In genomic region chr17:32909787-32910369, GRCh38 we compare ENCODE assay signal across 8 cellular contexts. TPM values are rescaled to one million over a fixed set of nuclear protein-coding genes. Genes with fewer than 3 reads are reported as not detected.
DNase-seq lines count a peak whose midpoint lies in the region; ATAC-seq, FAIRE-seq and TF ChIP-seq lines count a peak whose summit lies in the region.

No MANE protein-coding gene starts in this region.

- intact Hi-C loops in CD14-positive monocyte (cut with micrococcal nuclease): no loop called here

- H3K27me3 ChIP-seq in bronchial epithelial cell (ENCODE audit: control insufficient read depth, insufficient read depth, low read length): no peaks in the 10 kb centered on the region

- DNase-seq in CD14-positive monocyte (ENCODE audit: low spot score): no peak
- peak; percentile 11 for DNase-seq in NCI-H1417 treated with DMSO at 0.1 percent for 48 hours (lab: John Stamatoyannopoulos, UW)
- DNase-seq in T-helper 2 cell: peak in 3 of 5 experiments; percentile 11 to 86 (median 25)
- DNase-seq in bronchial epithelial cell (ENCODE audit: low read depth): peak; percentile 85
- peak; percentile 89 for DNase-seq in iris pigment epithelial cell (ENCODE audit: low read depth)
- DNase-seq in stimulated activated CD4-positive, alpha-beta T cell treated with anti-CD3 and anti-CD28 coated beads, Interleukin-12 subunit alpha, Interleukin-12 subunit beta, amount 100 ng/mL, for 4 hours: peak; percentile 25

- H3K4me1 Mint-ChIP-seq in CD14-positive monocyte: no peaks in the 10 kb centered on the region

- peaks cover 1 to 6% (median 2%) of the 10 kb centered on the region in 3 donors for H3K27me3 Mint-ChIP-seq in CD14-positive monocyte (ENCODE audit: low read depth in 3 of 3)

- no peaks in the 10 kb centered on the region for H3K9me3 Mint-ChIP-seq in CD14-positive monocyte

- H3K36me3 Mint-ChIP-seq in CD14-positive monocyte: no peaks in the 10 kb centered on the region

- ATAC-seq in GM19324 (IDR thresholded peaks at IDR 0.05; ENCODE audit: low FRiP score, unreplicated experiment): peak; percentile 61
- no peak for ATAC-seq in HG03439 (IDR thresholded peaks at IDR 0.05; ENCODE audit: unreplicated experiment)

- no peak overlapping the region for H3K4me3 Mint-ChIP-seq in CD14-positive monocyte

- peak; percentile 90 for FAIRE-seq in bronchial epithelial cell (lab: Jason Lieb, UNC)

- no peak overlapping the region for H3K4me3 ChIP-seq in bronchial epithelial cell (ENCODE audit: low read depth, low read length)

- no peaks in the 10 kb centered on the region for H3K36me3 ChIP-seq in bronchial epithelial cell (ENCODE audit: control insufficient read depth, insufficient read depth, low read length)

- TF ChIP-seq CTCF in CD14-positive monocyte (IDR thresholded peaks at IDR 0.05): peak; percentile 73
- peak; percentile 86 for TF ChIP-seq CTCF in bronchial epithelial cell (IDR thresholded peaks at IDR 0.05; ENCODE audit: insufficient read depth, low read length, severe bottlenecking)

- peak overlapping the region in 1 of 7 donors; percentile 51 for H3K27ac Mint-ChIP-seq in CD14-positive monocyte

RNA-seq across cellular contexts. Expression of gene TMEM98, which starts 18.1 kb away (rescaled TPM):
- polyA plus RNA-seq in CD14-positive monocyte: not detected
- 22.4 and 32.0 TPM in 2 replicates for total RNA-seq in bronchial epithelial cell

RNA-seq across cellular contexts. Expression of gene MYO1D, which starts 33.0 kb away (rescaled TPM):
- under 1 TPM; 0.22 to 0.26 TPM for polyA plus RNA-seq in CD14-positive monocyte
- total RNA-seq in bronchial epithelial cell: 35.8 and 42.9 TPM in 2 replicates
